In the genomic region with DNA sequence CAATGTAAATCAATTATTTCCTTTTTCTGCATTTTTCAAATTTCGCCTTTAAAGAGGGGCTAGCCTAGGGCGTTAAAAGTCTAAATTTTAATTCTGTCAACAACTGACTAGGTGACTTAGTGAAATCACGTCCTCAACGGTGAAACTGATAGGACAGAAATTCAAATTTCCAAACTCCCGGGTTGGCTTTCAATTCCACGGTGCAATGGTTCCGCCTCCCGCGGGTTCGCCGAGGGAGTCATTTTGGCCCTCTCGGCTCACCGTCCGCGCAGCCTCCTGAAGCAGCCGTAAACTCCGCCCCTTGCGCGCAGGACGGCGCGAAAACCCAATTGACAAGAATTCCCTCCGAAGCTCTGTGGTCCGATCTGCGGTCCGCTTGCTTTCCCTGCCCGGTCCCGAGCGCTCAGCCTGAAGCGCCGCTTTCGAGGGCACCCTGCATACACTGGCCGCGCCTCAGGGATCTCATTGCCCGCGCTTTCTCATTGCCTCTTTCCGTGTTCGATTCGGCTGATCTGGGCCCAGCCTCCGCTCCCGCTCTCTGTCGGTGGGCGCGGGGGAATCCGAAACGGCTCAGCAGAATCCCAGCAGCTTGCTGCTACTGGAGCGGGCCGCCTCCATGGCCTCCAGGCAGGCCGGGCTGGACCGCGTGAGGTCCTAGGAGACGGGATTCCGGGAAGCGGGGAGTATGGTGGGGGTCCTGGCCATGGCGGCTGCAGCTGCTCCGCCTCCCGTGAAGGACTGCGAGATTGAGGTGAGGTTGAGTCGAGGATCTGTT, we compare ENCODE assay signal across 1 cellular context.
TF ChIP-seq lines count a peak whose summit lies in the region.

Gene ATAD5 (plus strand): TSS at position 304 of the 775 bp plus-strand sequence. CDS start 382 bp downstream, at position 686.

TF ChIP-seq in GM12878, 131 proteins besides CTCF, POLR2A, EP300 and RAD21 (continued from another document):
- peak; percentile 84 for TF ChIP-seq PAX5 (IDR thresholded peaks at IDR 0.05; ENCODE audit: borderline replicate concordance, low read depth, low read length)
- TF ChIP-seq, protein P1, sequence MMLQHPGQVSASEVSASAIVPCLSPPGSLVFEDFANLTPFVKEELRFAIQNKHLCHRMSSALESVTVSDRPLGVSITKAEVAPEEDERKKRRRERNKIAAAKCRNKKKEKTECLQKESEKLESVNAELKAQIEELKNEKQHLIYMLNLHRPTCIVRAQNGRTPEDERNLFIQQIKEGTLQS (IDR thresholded peaks at IDR 0.05; ENCODE audit: borderline replicate concordance, extremely low read depth, low read depth, low read length): no peak
- peak; percentile 42; the same call in 1 of the 2 replicates for TF ChIP-seq MTA2 (IDR thresholded peaks at IDR 0.05; ENCODE audit: low read depth)
- TF ChIP-seq NBN (IDR thresholded peaks at IDR 0.05): peak; percentile 78; the same call in 1 of the 2 replicates
- peak; percentile 69; the same call in 1 of the 2 replicates for TF ChIP-seq TAF1 (IDR thresholded peaks at IDR 0.05; ENCODE audit: borderline replicate concordance, low read depth, low read length)
- TF ChIP-seq, protein P2, sequence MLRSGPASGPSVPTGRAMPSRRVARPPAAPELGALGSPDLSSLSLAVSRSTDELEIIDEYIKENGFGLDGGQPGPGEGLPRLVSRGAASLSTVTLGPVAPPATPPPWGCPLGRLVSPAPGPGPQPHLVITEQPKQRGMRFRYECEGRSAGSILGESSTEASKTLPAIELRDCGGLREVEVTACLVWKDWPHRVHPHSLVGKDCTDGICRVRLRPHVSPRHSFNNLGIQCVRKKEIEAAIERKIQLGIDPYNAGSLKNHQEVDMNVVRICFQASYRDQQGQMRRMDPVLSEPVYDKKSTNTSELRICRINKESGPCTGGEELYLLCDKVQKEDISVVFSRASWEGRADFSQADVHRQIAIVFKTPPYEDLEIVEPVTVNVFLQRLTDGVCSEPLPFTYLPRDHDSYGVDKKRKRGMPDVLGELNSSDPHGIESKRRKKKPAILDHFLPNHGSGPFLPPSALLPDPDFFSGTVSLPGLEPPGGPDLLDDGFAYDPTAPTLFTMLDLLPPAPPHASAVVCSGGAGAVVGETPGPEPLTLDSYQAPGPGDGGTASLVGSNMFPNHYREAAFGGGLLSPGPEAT (IDR thresholded peaks at IDR 0.05; ENCODE audit: low read depth): peak; percentile 95
- TF ChIP-seq CHD1 (IDR thresholded peaks at IDR 0.05; ENCODE audit: low read depth, low read length): peak; percentile 34
- no peak for TF ChIP-seq SMAD5 (IDR thresholded peaks at IDR 0.05; ENCODE audit: low read depth)
- TF ChIP-seq CHD2 (IDR thresholded peaks at IDR 0.05; ENCODE audit: borderline replicate concordance, low read depth, low read length): peak; percentile 52; the same call in 1 of the 2 replicates
- no peak for TF ChIP-seq ZZZ3 (IDR thresholded peaks at IDR 0.05; ENCODE audit: control insufficient read depth, insufficient read length, low read depth)
- TF ChIP-seq FOXM1 (IDR thresholded peaks at IDR 0.05; ENCODE audit: low read depth, low read length): 0 out of 2 replicates have a peak, but pooled peaks have one; percentile 34
- TF ChIP-seq CBFB (IDR thresholded peaks at IDR 0.05; ENCODE audit: low read depth): peak; percentile 72
- TF ChIP-seq, protein P3, sequence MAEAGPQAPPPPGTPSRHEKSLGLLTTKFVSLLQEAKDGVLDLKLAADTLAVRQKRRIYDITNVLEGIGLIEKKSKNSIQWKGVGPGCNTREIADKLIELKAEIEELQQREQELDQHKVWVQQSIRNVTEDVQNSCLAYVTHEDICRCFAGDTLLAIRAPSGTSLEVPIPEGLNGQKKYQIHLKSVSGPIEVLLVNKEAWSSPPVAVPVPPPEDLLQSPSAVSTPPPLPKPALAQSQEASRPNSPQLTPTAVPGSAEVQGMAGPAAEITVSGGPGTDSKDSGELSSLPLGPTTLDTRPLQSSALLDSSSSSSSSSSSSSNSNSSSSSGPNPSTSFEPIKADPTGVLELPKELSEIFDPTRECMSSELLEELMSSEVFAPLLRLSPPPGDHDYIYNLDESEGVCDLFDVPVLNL (IDR thresholded peaks at IDR 0.05; ENCODE audit: low read depth, low read length): peak; percentile 97
- TF ChIP-seq ZNF274 (IDR thresholded peaks at IDR 0.05; ENCODE audit: insufficient read depth, insufficient read length): no peak
- peak; percentile 65 for TF ChIP-seq HCFC1 (IDR thresholded peaks at IDR 0.05; ENCODE audit: low read length)
- no peak for TF ChIP-seq DPF2 (IDR thresholded peaks at IDR 0.05)
- no peak; the same call in 1 of the 2 replicates for TF ChIP-seq WRNIP1 (IDR thresholded peaks at IDR 0.05; ENCODE audit: borderline replicate concordance, low read depth, low read length)
- peak; percentile 86 for TF ChIP-seq STAT1 (conservative IDR thresholded peaks at IDR 0.05)
- TF ChIP-seq MTA3 (IDR thresholded peaks at IDR 0.05; ENCODE audit: borderline replicate concordance, low read length): 0 out of 2 replicates have a peak, but pooled peaks have one; percentile 32
- peak; percentile 34; the same call in 1 of the 2 replicates for TF ChIP-seq NFIC (IDR thresholded peaks at IDR 0.05; ENCODE audit: low read depth, low read length)
- TF ChIP-seq ZBED1 (IDR thresholded peaks at IDR 0.05; ENCODE audit: borderline replicate concordance): 0 out of 2 replicates have a peak, but pooled peaks have one; percentile 49
- no peak; a peak in 1 of 4 replicates for TF ChIP-seq SRF (IDR thresholded peaks at IDR 0.05; ENCODE audit: low read depth in 2 of 2, low read length in 2 of 2)
- no peak for TF ChIP-seq ZNF592 (IDR thresholded peaks at IDR 0.05)
- TF ChIP-seq NKRF (conservative IDR thresholded peaks at IDR 0.05): peak; percentile 99
- TF ChIP-seq NR2C1 (IDR thresholded peaks at IDR 0.05): peak; percentile 31; the same call in 1 of the 2 replicates
- peak; percentile 43; the same call in 1 of the 2 replicates for TF ChIP-seq HDGF (IDR thresholded peaks at IDR 0.05)
- 0 out of 2 replicates have a peak, but pooled peaks have one; percentile 44 for TF ChIP-seq ZNF24 (IDR thresholded peaks at IDR 0.05)
- peak; percentile 44; the same call in 1 of the 2 replicates for TF ChIP-seq MXI1 (IDR thresholded peaks at IDR 0.05; ENCODE audit: low read depth, low read length)
- peak; percentile 81 for TF ChIP-seq IKZF1 (conservative IDR thresholded peaks at IDR 0.05)
- TF ChIP-seq, protein P4, sequence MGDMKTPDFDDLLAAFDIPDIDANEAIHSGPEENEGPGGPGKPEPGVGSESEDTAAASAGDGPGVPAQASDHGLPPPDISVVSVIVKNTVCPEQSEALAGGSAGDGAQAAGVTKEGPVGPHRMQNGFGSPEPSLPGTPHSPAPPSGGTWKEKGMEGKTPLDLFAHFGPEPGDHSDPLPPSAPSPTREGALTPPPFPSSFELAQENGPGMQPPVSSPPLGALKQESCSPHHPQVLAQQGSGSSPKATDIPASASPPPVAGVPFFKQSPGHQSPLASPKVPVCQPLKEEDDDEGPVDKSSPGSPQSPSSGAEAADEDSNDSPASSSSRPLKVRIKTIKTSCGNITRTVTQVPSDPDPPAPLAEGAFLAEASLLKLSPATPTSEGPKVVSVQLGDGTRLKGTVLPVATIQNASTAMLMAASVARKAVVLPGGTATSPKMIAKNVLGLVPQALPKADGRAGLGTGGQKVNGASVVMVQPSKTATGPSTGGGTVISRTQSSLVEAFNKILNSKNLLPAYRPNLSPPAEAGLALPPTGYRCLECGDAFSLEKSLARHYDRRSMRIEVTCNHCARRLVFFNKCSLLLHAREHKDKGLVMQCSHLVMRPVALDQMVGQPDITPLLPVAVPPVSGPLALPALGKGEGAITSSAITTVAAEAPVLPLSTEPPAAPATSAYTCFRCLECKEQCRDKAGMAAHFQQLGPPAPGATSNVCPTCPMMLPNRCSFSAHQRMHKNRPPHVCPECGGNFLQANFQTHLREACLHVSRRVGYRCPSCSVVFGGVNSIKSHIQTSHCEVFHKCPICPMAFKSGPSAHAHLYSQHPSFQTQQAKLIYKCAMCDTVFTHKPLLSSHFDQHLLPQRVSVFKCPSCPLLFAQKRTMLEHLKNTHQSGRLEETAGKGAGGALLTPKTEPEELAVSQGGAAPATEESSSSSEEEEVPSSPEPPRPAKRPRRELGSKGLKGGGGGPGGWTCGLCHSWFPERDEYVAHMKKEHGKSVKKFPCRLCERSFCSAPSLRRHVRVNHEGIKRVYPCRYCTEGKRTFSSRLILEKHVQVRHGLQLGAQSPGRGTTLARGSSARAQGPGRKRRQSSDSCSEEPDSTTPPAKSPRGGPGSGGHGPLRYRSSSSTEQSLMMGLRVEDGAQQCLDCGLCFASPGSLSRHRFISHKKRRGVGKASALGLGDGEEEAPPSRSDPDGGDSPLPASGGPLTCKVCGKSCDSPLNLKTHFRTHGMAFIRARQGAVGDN (IDR thresholded peaks at IDR 0.05): peak; percentile 62
